10 cellular contexts compared by ENCODE assay signal in genomic region chr2:288743-289361, GRCh38. TPM values are rescaled to one million over a fixed set of nuclear protein-coding genes. Genes with fewer than 3 reads are reported as not detected.
DNase-seq lines count a peak whose midpoint lies in the region; ATAC-seq and TF ChIP-seq lines count a peak whose summit lies in the region.
"Had no signal": no experiment of that assay in that cellular context is flagged by ENCODE, and none has a peak within 500 bp of the region (broad histone marks: within the 10 kb centered on the region; RNA-seq: fewer than 3 reads in every experiment).

No MANE protein-coding gene starts in this region.

- no peak for ATAC-seq in thoracic aorta (ENCODE audit: insufficient number of reproducible peaks, low FRiP score, low read depth)
- no peak for ATAC-seq in GM18870 (IDR thresholded peaks at IDR 0.05; ENCODE audit: unreplicated experiment)
- no peak for ATAC-seq in HG02840 (IDR thresholded peaks at IDR 0.05; ENCODE audit: low FRiP score, unreplicated experiment)

- H3K27me3 ChIP-seq in thoracic aorta (replicated peaks; ENCODE audit: insufficient read depth) = no peaks in the 10 kb centered on the region

- peaks cover 0 to 40% of the 10 kb centered on the region in 2 donors for H3K4me1 ChIP-seq in thoracic aorta (ENCODE audit: control insufficient read depth in 1 of 2, low read depth in 2 of 2)

- CTCF ChIA-PET in activated naive CD4-positive, alpha-beta T cell treated with anti-CD3 and anti-CD28 coated beads for 36 hours (lab: Charles Lee) = interaction anchor here (1.8 to 3.2 kb wide), 2 partner anchors 15 to 42 kb away, joined by 4 to 18 read pairs; no protein-coding TSS in a partner anchor

- peaks cover 28% of the 10 kb centered on the region for H3K27me3 Mint-ChIP-seq in activated naive CD4-positive, alpha-beta T cell treated with anti-CD3 and anti-CD28 coated beads for 36 hours (ENCODE audit: low read depth)
- peaks cover 74% of the 10 kb centered on the region for H3K27me3 Mint-ChIP-seq in brain

- peaks cover 2% of the 10 kb centered on the region for H3K9me3 Mint-ChIP-seq in activated naive CD4-positive, alpha-beta T cell treated with anti-CD3 and anti-CD28 coated beads for 36 hours
- no peaks in the 10 kb centered on the region for H3K9me3 Mint-ChIP-seq in brain

- H3K36me3 ChIP-seq in thoracic aorta = no peaks in the 10 kb centered on the region

- 2% methylated on average over 22 to 27 of the region's 47 CpGs for WGBS in lower leg skin, 2 donors

- intact Hi-C loops in activated naive CD4-positive, alpha-beta T cell treated with anti-CD3 and anti-CD28 coated beads for 36 hours (cut with micrococcal nuclease) = loop anchor here (1.0 to 5.0 kb wide), 3 partner anchors 25 to 388 kb away; partner anchors contain the start of genes ACP1, SH3YL1 and TMEM18
- intact Hi-C loops in lower leg skin (cut with DNase I; ENCODE audit: low total_unique reads) = no loop called here

- H3K27ac ChIP-seq in thoracic aorta = peak overlapping the region; percentile 72 to 83
- H3K27ac ChIP-seq in substantia nigra (ENCODE audit: low read depth, low read length, poor library complexity, severe bottlenecking) = no peak overlapping the region
- H3K27ac ChIP-seq: KMS-11 had no signal

- peak; percentile 18 for DNase-seq in activated naive CD4-positive, alpha-beta T cell treated with anti-CD3 and anti-CD28 coated beads for 36 hours
- DNase-seq in activated naive CD4-positive, alpha-beta T cell treated with anti-CD3 and anti-CD28 coated beads, Interleukin-2, amount 50 U/mL, for 16 hours = no peak
- DNase-seq in lower leg skin (ENCODE audit: low spot score in 2 of 2) (no peak), thoracic aorta (ENCODE audit: low spot score) (no peak), substantia nigra (lab: John Stamatoyannopoulos, UW) (no peak)

- H3K4me3 ChIP-seq in lower leg skin (ENCODE audit: low read depth, poor library complexity, severe bottlenecking) (peak overlapping the region; percentile 16), thoracic aorta (peak overlapping the region; percentile 75)

- peak overlapping the region; percentile 66 for H3K4me3 Mint-ChIP-seq in activated naive CD4-positive, alpha-beta T cell treated with anti-CD3 and anti-CD28 coated beads for 36 hours
- peak overlapping the region; percentile 50 to 87 (median 78) for H3K4me3 Mint-ChIP-seq in brain

- TF ChIP-seq CTCF in brain (conservative IDR thresholded peaks at IDR 0.05) (no peak), lower leg skin (IDR thresholded peaks at IDR 0.05) (no peak), thoracic aorta (IDR thresholded peaks at IDR 0.05) (no peak)

- TF ChIP-seq POLR2A in lower leg skin (IDR thresholded peaks at IDR 0.05) = no peak

- peaks cover 2% of the 10 kb centered on the region for H3K4me1 Mint-ChIP-seq in activated naive CD4-positive, alpha-beta T cell treated with anti-CD3 and anti-CD28 coated beads for 36 hours (ENCODE audit: low read depth)
- H3K4me1 Mint-ChIP-seq in brain = peaks cover 25% of the 10 kb centered on the region

- H3K36me3 Mint-ChIP-seq in activated naive CD4-positive, alpha-beta T cell treated with anti-CD3 and anti-CD28 coated beads for 36 hours (ENCODE audit: low read depth) = peaks cover 2% of the 10 kb centered on the region
- H3K36me3 Mint-ChIP-seq in brain = no peaks in the 10 kb centered on the region

- H3K9me3 ChIP-seq in thoracic aorta = no peaks in the 10 kb centered on the region

- H3K27ac Mint-ChIP-seq in activated naive CD4-positive, alpha-beta T cell treated with anti-CD3 and anti-CD28 coated beads for 36 hours = no peak overlapping the region
- H3K27ac Mint-ChIP-seq in brain = no peak overlapping the region

RNA-seq across cellular contexts. Expression of gene ALKAL2, which starts 1.0 kb away (rescaled TPM):
- total RNA-seq in activated naive CD4-positive, alpha-beta T cell treated with anti-CD3 and anti-CD28 coated beads for 36 hours = not detected
- polyA plus RNA-seq in brain (ENCODE audit: insufficient read depth, low read depth, low replicate concordance) = not detected
- total RNA-seq in lower leg skin (10 to 100 TPM in 1 of 4 donors, 1 to 10 TPM in 3; 1.2 to 15.5 (median 3.4) TPM), thoracic aorta (10 to 100 TPM; 11.3 to 12.7 TPM)
- total RNA-seq: RPMI7951 had no signal

RNA-seq across cellular contexts. Expression of gene ACP1, which starts 24.1 kb away (rescaled TPM):
- total RNA-seq in activated naive CD4-positive, alpha-beta T cell treated with anti-CD3 and anti-CD28 coated beads for 36 hours = 100 to 1,000 TPM; 144 to 147 TPM
- 52.7 TPM for polyA plus RNA-seq in brain (ENCODE audit: insufficient read depth, low read depth, low replicate concordance)
- total RNA-seq in lower leg skin = 10 to 100 TPM; 50.9 to 71.7 (median 54.6) TPM
- total RNA-seq in thoracic aorta = 10 to 100 TPM; 77.6 to 85.1 TPM

RNA-seq across cellular contexts. Expression of gene SH3YL1, which starts 25.0 kb away (rescaled TPM):
- 10 to 100 TPM; 17.1 to 17.9 TPM for total RNA-seq in activated naive CD4-positive, alpha-beta T cell treated with anti-CD3 and anti-CD28 coated beads for 36 hours
- polyA plus RNA-seq in brain (ENCODE audit: insufficient read depth, low read depth, low replicate concordance) = 12.4 TPM
- total RNA-seq in lower leg skin = 100 to 1,000 TPM; 106 to 159 (median 124) TPM
- 10 to 100 TPM; 28.6 to 40.6 TPM for total RNA-seq in thoracic aorta
